Comparison of ENCODE assay signal across 13 cellular contexts in the genomic region with DNA sequence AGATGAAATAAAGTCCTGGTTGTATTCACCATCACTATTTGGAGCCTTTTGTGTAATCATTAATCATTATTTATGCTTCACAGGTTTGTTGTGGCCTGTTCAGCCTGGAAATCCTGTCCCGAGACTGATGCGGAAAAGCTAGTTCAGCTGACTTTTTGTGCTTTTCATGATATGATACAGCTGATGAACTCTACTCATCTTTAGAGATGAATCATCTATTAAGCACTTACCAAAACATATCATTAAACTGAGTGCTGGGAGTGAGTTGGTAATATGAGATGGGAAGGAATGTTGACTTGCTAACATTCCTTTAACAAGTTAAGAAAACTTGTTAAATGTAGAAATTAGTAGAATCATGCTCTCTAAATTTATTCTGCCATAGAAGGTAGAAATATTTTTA. TPM values are rescaled to one million over a fixed set of nuclear protein-coding genes. Genes with fewer than 3 reads are reported as not detected.
DNase-seq lines count a peak whose midpoint lies in the region.
"Had no signal": no experiment of that assay in that cellular context is flagged by ENCODE, and none has a peak within 500 bp of the region (broad histone marks: within the 10 kb centered on the region; RNA-seq: fewer than 3 reads in every experiment).

No MANE protein-coding gene starts in this region.

- DNase-seq in EH (ENCODE audit: low read depth) (peak; percentile 93), RPMI7951 (ENCODE audit: low read depth) (peak; percentile 18), fibroblast of gingiva (ENCODE audit: low read depth) (peak; percentile 57), renal cortical epithelial cell (ENCODE audit: low read depth) (peak; percentile 92), cortex of kidney (lab: John Stamatoyannopoulos, UW) (no peak), NCI-H748 (lab: John Stamatoyannopoulos, UW; ENCODE audit: unreplicated experiment) (no peak), G401 (ENCODE audit: low spot score) (no peak)
- DNase-seq in stimulated activated naive CD4-positive, alpha-beta T cell treated with Interleukin-2 at 50 U/mL for 16 hours (lab: John Stamatoyannopoulos, UW), result no peak
- DNase-seq: activated CD4-positive, alpha-beta T cell treated with anti-CD3 and anti-CD28 coated beads, Interleukin-2, amount 50 U/mL, for 1 hour; CD4-positive, alpha-beta T cell; MG63; NCI-H2107; retina had no signal

- in situ Hi-C loops in G401 (cut with HindIII; ENCODE audit: low sequenced_read_pairs), result no loop called here

RNA-seq across cellular contexts. Expression of gene CROT, which starts 53.0 kb away (rescaled TPM):
- total RNA-seq in RPMI7951 (2014; rRNA removed; shearing (Covaris generic)), result 13.9 and 21.6 TPM in 2 replicates
- total RNA-seq in renal cortical epithelial cell, result 17.0 and 34.1 TPM in 2 replicates
- 3.7 and 11.0 TPM in 2 replicates for total RNA-seq in G401 (2014; rRNA removed; shearing (Covaris generic))

Comparison
In these comparisons a context has a peak if more than half of its experiments do, and no peak if none do; other contexts are left out.
1. DNase-seq: peak in EH (single experiment), RPMI7951 (single experiment), fibroblast of gingiva (single experiment) and renal cortical epithelial cell (single experiment); none in cortex of kidney (single experiment), NCI-H748 (single experiment), G401 (single experiment) and stimulated activated naive CD4-positive, alpha-beta T cell treated with Interleukin-2 at 50 U/mL for 16 hours (single experiment).